ENCODE assay signal across 1 cellular context in the genomic region with DNA sequence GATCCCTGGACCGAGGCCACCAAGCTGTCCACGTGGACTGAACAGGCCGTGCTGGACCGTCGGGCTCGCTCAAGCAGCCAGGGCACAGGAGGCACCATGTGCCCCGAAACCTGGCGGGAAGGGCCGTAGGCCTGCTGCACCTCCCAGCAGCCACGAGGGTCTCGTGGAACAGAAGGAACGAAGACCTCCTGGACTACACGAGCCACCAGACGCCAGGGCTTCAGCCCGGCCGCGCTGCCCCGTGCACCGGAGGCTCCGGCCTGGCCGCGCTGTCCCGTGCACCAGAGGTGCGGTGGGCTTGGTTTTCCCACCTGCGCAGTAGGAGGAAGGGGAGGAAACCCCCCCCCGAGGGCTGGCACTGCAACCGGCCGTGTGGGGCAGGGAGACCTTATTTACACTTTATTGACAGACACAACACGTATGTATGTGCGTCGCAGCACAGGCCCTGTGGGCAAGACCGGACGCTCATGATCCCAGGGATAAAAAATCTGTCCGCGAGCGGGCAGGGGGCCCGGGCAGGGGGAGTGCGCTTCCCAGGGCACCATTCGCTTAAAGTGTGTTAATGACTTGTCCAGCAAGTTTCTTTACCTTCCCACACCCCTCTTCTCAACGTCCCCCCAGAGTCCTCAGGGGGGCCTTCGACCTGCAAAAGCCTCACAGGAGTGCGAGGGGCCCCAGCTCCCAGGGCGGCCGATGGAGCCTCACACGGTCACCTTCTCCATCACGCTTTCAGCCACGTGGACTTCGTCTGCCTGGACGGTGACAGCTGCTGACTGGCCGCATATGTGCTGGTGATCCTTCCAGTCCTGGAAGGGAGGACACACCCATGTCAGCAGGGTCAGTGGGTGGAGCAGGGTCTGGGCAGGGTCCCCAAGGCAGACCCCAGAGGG.
A peak's percentile ranks its signal among the peaks of the same experiment; 100 is the strongest.
TF ChIP-seq lines count a peak whose summit lies in the region.

No MANE protein-coding gene starts in this region.

TF ChIP-seq in K562, 482 proteins besides CTCF, POLR2A, EP300 and RAD21:
- TF ChIP-seq POLR2G (IDR thresholded peaks at IDR 0.05; ENCODE audit: low read depth, low read length) (peak; percentile 70), RBM39 (optimal IDR thresholded peaks at IDR 0.05; ENCODE audit: low read depth, low read length) (no peak), RBM22 (IDR thresholded peaks at IDR 0.05; ENCODE audit: low read depth, low read length, poor library complexity, severe bottlenecking) (peak; percentile 63), HSF4 (CRISPR knock-in tag; IDR thresholded peaks at IDR 0.05; ENCODE audit: borderline replicate concordance) (no peak), RBFOX2 (IDR thresholded peaks at IDR 0.05; ENCODE audit: low read depth, low read length) (no peak), ZNF589 (CRISPR knock-in tag; IDR thresholded peaks at IDR 0.05; ENCODE audit: low read depth) (no peak), ZNF217 (CRISPR knock-in tag; IDR thresholded peaks at IDR 0.05) (no peak)
- TF ChIP-seq, protein P1, sequence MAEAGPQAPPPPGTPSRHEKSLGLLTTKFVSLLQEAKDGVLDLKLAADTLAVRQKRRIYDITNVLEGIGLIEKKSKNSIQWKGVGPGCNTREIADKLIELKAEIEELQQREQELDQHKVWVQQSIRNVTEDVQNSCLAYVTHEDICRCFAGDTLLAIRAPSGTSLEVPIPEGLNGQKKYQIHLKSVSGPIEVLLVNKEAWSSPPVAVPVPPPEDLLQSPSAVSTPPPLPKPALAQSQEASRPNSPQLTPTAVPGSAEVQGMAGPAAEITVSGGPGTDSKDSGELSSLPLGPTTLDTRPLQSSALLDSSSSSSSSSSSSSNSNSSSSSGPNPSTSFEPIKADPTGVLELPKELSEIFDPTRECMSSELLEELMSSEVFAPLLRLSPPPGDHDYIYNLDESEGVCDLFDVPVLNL (CRISPR knock-in tag; IDR thresholded peaks at IDR 0.05; ENCODE audit: low read depth), result no peak
- TF ChIP-seq, protein P2, sequence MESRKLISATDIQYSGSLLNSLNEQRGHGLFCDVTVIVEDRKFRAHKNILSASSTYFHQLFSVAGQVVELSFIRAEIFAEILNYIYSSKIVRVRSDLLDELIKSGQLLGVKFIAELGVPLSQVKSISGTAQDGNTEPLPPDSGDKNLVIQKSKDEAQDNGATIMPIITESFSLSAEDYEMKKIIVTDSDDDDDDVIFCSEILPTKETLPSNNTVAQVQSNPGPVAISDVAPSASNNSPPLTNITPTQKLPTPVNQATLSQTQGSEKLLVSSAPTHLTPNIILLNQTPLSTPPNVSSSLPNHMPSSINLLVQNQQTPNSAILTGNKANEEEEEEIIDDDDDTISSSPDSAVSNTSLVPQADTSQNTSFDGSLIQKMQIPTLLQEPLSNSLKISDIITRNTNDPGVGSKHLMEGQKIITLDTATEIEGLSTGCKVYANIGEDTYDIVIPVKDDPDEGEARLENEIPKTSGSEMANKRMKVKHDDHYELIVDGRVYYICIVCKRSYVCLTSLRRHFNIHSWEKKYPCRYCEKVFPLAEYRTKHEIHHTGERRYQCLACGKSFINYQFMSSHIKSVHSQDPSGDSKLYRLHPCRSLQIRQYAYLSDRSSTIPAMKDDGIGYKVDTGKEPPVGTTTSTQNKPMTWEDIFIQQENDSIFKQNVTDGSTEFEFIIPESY (CRISPR knock-in tag; IDR thresholded peaks at IDR 0.05), result 0 out of 2 replicates have a peak, but pooled peaks have one; percentile 9
- TF ChIP-seq, protein P3, sequence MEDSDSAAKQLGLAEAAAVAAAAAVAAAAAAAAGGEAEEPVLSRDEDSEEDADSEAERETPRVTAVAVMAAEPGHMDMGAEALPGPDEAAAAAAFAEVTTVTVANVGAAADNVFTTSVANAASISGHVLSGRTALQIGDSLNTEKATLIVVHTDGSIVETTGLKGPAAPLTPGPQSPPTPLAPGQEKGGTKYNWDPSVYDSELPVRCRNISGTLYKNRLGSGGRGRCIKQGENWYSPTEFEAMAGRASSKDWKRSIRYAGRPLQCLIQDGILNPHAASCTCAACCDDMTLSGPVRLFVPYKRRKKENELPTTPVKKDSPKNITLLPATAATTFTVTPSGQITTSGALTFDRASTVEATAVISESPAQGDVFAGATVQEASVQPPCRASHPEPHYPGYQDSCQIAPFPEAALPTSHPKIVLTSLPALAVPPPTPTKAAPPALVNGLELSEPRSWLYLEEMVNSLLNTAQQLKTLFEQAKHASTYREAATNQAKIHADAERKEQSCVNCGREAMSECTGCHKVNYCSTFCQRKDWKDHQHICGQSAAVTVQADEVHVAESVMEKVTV (CRISPR knock-in tag; IDR thresholded peaks at IDR 0.05), result peak; percentile 3
